ENCODE assay signal across 8 cellular contexts in genomic region chr20:38222231-38222922, GRCh38. TPM values are rescaled to one million over a fixed set of nuclear protein-coding genes. Genes with fewer than 3 reads are reported as not detected.
DNase-seq lines count a peak whose midpoint lies in the region; ATAC-seq and TF ChIP-seq lines count a peak whose summit lies in the region.

No MANE protein-coding gene starts in this region.

- no peaks in the 10 kb centered on the region for H3K9me3 ChIP-seq in trophoblast cell (ENCODE audit: insufficient read depth, low read depth, low read length)

- peak overlapping the region; percentile 1 for H4K91ac ChIP-seq in trophoblast cell (ENCODE audit: low read depth, low read length)

- H3K79me1 ChIP-seq in trophoblast cell (ENCODE audit: low read length), result peaks cover 24% of the 10 kb centered on the region

- H3K36me3 ChIP-seq in trophoblast cell (ENCODE audit: control insufficient read depth in 1 of 2, insufficient read depth in 2 of 2, low read length in 2 of 2), result no peaks in the 10 kb centered on the region

- peaks cover under 1% of the 10 kb centered on the region for H3K79me2 ChIP-seq in trophoblast cell (ENCODE audit: control insufficient read depth, insufficient read depth, low read length, poor library complexity)

- H3K4me2 ChIP-seq in trophoblast cell (ENCODE audit: low read length), result no peak overlapping the region

- H2BK120ac ChIP-seq in trophoblast cell (ENCODE audit: insufficient read depth, low read length, poor library complexity), result no peak overlapping the region

- peak; percentile 100 for TF ChIP-seq CTCF in RWPE1 (conservative IDR thresholded peaks at IDR 0.05; ENCODE audit: low read depth)

- no peak overlapping the region for H3K4me3 ChIP-seq in trophoblast cell (ENCODE audit: low read depth, low read length)

- H2BK5ac ChIP-seq in trophoblast cell (ENCODE audit: low read depth, low read length, poor library complexity), result no peak overlapping the region

- CTCF ChIA-PET in RWPE1 (lab: Yijun Ruan, JAX), result interaction anchor here (0.6 to 5.0 kb wide), 36 partner anchors 9 to 679 kb away, joined by 3 to 88 read pairs (median 4); partner anchors contain the start of genes RPRD1B, TGM2 and TTI1

- no peak overlapping the region for H3K18ac ChIP-seq in trophoblast cell (ENCODE audit: low read length)

- H2AFZ ChIP-seq in trophoblast cell (ENCODE audit: insufficient read depth, low read length, poor library complexity), result no peak overlapping the region

- H3K4me1 ChIP-seq in trophoblast cell (ENCODE audit: control insufficient read depth in 1 of 2, insufficient read depth in 2 of 2, low read length in 2 of 2), result peaks cover 16 to 23% of the 10 kb centered on the region in 2 experiments

- H4K12ac ChIP-seq in trophoblast cell (ENCODE audit: low read depth, low read length), result no peak overlapping the region

- POLR2A ChIA-PET in RWPE1 (lab: Yijun Ruan, JAX; ENCODE audit: low non-redundant PET), result no interaction called here

- no peak overlapping the region for H3K27ac ChIP-seq in RWPE1
- H3K27ac ChIP-seq in trophoblast cell (ENCODE audit: low read depth, low read length), result no peak overlapping the region

- no peak overlapping the region for H3K23ac ChIP-seq in trophoblast cell (ENCODE audit: low read length)

- no peak overlapping the region for H2AK5ac ChIP-seq in trophoblast cell (ENCODE audit: low read length)

- no peak overlapping the region for H3K4ac ChIP-seq in trophoblast cell (ENCODE audit: low read depth, low read length)

- ATAC-seq in HG03432 (IDR thresholded peaks at IDR 0.05; ENCODE audit: unreplicated experiment), result no peak
- no peak for ATAC-seq in GM19463 (IDR thresholded peaks at IDR 0.05; ENCODE audit: unreplicated experiment)

- no peak overlapping the region for H4K8ac ChIP-seq in trophoblast cell (ENCODE audit: low read depth, low read length)

- no peak overlapping the region for H2BK12ac ChIP-seq in trophoblast cell (ENCODE audit: low read length)

- no peaks in the 10 kb centered on the region for H3K27me3 ChIP-seq in trophoblast cell (ENCODE audit: insufficient read depth, low read length)

- WGBS in trophoblast cell (ENCODE audit: extremely low coverage, insufficient coverage, insufficient read length), result no CpG with 5 or more reads among the region's 12 CpGs

- DNase-seq in COLO829 (ENCODE audit: low spot score) (peak; percentile 89), HT-29 (ENCODE audit: low spot score) (peak; percentile 89), RWPE1 (ENCODE audit: low spot score) (peak; percentile 87), glomerular visceral epithelial cell (ENCODE audit: extremely low spot score) (peak; percentile 72), trophoblast cell (peak; percentile 58 to 83)
- peak; percentile 57 for DNase-seq in activated naive CD4-positive, alpha-beta T cell treated with Interleukin-2 at 50 U/mL for 16 hours

- H3K14ac ChIP-seq in trophoblast cell (ENCODE audit: low read length), result no peak overlapping the region

- H3K9ac ChIP-seq in trophoblast cell (ENCODE audit: low read length), result no peak overlapping the region

RNA-seq across cellular contexts. Expression of gene KIAA1755, which starts 38.2 kb away (rescaled TPM):
- 0.05 TPM in 1 of 2 replicates, not detected in the other for total RNA-seq in HT-29 (2014; rRNA removed; shearing (Covaris generic))
- polyA plus RNA-seq in trophoblast cell (2013), result 0.30 and 0.32 TPM in 2 replicates

RNA-seq across cellular contexts. Expression of gene TGM2, which starts 57.3 kb away (rescaled TPM):
- 253 and 254 TPM in 2 replicates for total RNA-seq in HT-29 (2014; rRNA removed; shearing (Covaris generic))
- 330 and 332 TPM in 2 replicates for polyA plus RNA-seq in trophoblast cell (2013)
